8 cellular contexts compared by ENCODE assay signal in genomic region chr1:32500387-32501209, GRCh38. TPM values are rescaled to one million over a fixed set of nuclear protein-coding genes. Genes with fewer than 3 reads are reported as not detected.
A peak's percentile ranks its signal among the peaks of the same experiment; 100 is the strongest.
DNase-seq lines count a peak whose midpoint lies in the region; ATAC-seq, FAIRE-seq and TF ChIP-seq lines count a peak whose summit lies in the region.

No MANE protein-coding gene starts in this region.

- no peaks in the 10 kb centered on the region for H3K36me3 Mint-ChIP-seq in central memory CD8-positive, alpha-beta T cell (ENCODE audit: insufficient read depth)

- peaks cover 59% of the 10 kb centered on the region for H3K27me3 Mint-ChIP-seq in central memory CD8-positive, alpha-beta T cell

- peak overlapping the region; percentile 54 for H3K27ac ChIP-seq in skeletal muscle tissue (ENCODE audit: low read depth, low read length)

- TF ChIP-seq CTCF in AG09309 (IDR thresholded peaks at IDR 0.05; ENCODE audit: control insufficient read depth, insufficient read depth, low read depth, low read length, missing control alignments) = no peak

- H3K9me3 ChIP-seq in MG63 (no peaks in the 10 kb centered on the region), skeletal muscle tissue (ENCODE audit: control insufficient read depth in 3 of 3, low read length in 3 of 3) (no peaks in the 10 kb centered on the region)

- FAIRE-seq in GM18507 (lab: Jason Lieb, UNC) = no peak

- no peaks in the 10 kb centered on the region for H3K9me3 Mint-ChIP-seq in central memory CD8-positive, alpha-beta T cell

- no peak overlapping the region for H3K27ac Mint-ChIP-seq in central memory CD8-positive, alpha-beta T cell (ENCODE audit: low read depth)

- H3K27me3 ChIP-seq in MG63 = no peaks in the 10 kb centered on the region
- no peaks in the 10 kb centered on the region for H3K27me3 ChIP-seq in skeletal muscle tissue (ENCODE audit: control insufficient read depth in 3 of 3, insufficient read depth in 3 of 3, low read length in 3 of 3)

- H3K4me1 ChIP-seq in skeletal muscle tissue (ENCODE audit: control insufficient read depth in 3 of 3, insufficient read depth in 3 of 3, low read length in 3 of 3) = peaks cover 0 to 10% (median 6%) of the 10 kb centered on the region in 3 donors

- H3K36me3 ChIP-seq in MG63 (no peaks in the 10 kb centered on the region), skeletal muscle tissue (ENCODE audit: control insufficient read depth in 3 of 3, insufficient read depth in 3 of 3, low read length in 3 of 3) (no peaks in the 10 kb centered on the region)

- H3K4me1 Mint-ChIP-seq in central memory CD8-positive, alpha-beta T cell = no peaks in the 10 kb centered on the region

- H3K4me3 ChIP-seq in AG09309 (ENCODE audit: control insufficient read depth, low read depth, low read length) = peak overlapping the region; percentile 52
- peak overlapping the region; percentile 53 for H3K4me3 ChIP-seq in MG63
- H3K4me3 ChIP-seq in skeletal muscle tissue (ENCODE audit: low read length in 3 of 3) = peak overlapping the region; percentile 68 to 85 (median 79)

- DNase-seq in AG09309 (ENCODE audit: low read depth) (no peak), GM18507 (ENCODE audit: extremely low spot score, insufficient read length, low read depth) (peak; percentile 63), MG63 (peak; percentile 67), SKM-1 (lab: John Stamatoyannopoulos, UW; ENCODE audit: unreplicated experiment) (peak; percentile 54), iris pigment epithelial cell (ENCODE audit: low read depth) (peak; percentile 64)
- DNase-seq in central memory CD8-positive, alpha-beta T cell (ENCODE audit: low spot score in 2 of 2) = no peak

- peak; percentile 32 for ATAC-seq in central memory CD8-positive, alpha-beta T cell (replicated peaks; ENCODE audit: extremely low read depth, poor library complexity, severe bottlenecking)
- ATAC-seq in HG03469 (IDR thresholded peaks at IDR 0.05; ENCODE audit: unreplicated experiment) = no peak

- peak overlapping the region; percentile 75 for H3K4me3 Mint-ChIP-seq in central memory CD8-positive, alpha-beta T cell

- H3K9ac ChIP-seq in skeletal muscle tissue (ENCODE audit: low read depth in 1 of 3, low read length in 3 of 3) = peak overlapping the region; percentile 57 to 87 (median 59)

RNA-seq across cellular contexts. Expression of gene ZBTB8B, which starts 35.7 kb away (rescaled TPM):
- total RNA-seq in MG63 (2014; rRNA removed; shearing (Covaris generic); ENCODE audit: low replicate concordance) = not detected in 2 replicates
- under 0.01 TPM for total RNA-seq in skeletal muscle tissue

RNA-seq across cellular contexts. Expression of gene ZBTB8A, which starts 38.6 kb away (rescaled TPM):
- 2.6 and 3.2 TPM in 2 replicates for total RNA-seq in MG63 (2014; rRNA removed; shearing (Covaris generic); ENCODE audit: low replicate concordance)
- total RNA-seq in skeletal muscle tissue = 10.4 TPM

Comparison
In these comparisons a context has a peak if more than half of its experiments do, and no peak if none do; other contexts are left out.
1. DNase-seq: peak in GM18507 (single experiment), MG63 (single experiment), SKM-1 (single experiment) and iris pigment epithelial cell (single experiment); none in AG09309 (single experiment) and central memory CD8-positive, alpha-beta T cell (0 of 2).
2. Peak in every context shown above with its lines, with median percentiles within 50 percentile points of each other: H3K4me3 ChIP-seq.